In genomic region chr11:66051766-66052663, GRCh38 we compare ENCODE assay signal across 1 cellular context.
TF ChIP-seq lines count a peak whose summit lies in the region.

TSS of gene SF3B2 (plus strand) at chr11:66052364. CDS start at chr11:66052385, 21 bp downstream.

TF ChIP-seq in GM12878, 131 proteins besides CTCF, POLR2A, EP300 and RAD21 (continued from another document and continues in another):
- TF ChIP-seq, protein P1, sequence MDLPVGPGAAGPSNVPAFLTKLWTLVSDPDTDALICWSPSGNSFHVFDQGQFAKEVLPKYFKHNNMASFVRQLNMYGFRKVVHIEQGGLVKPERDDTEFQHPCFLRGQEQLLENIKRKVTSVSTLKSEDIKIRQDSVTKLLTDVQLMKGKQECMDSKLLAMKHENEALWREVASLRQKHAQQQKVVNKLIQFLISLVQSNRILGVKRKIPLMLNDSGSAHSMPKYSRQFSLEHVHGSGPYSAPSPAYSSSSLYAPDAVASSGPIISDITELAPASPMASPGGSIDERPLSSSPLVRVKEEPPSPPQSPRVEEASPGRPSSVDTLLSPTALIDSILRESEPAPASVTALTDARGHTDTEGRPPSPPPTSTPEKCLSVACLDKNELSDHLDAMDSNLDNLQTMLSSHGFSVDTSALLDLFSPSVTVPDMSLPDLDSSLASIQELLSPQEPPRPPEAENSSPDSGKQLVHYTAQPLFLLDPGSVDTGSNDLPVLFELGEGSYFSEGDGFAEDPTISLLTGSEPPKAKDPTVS (IDR thresholded peaks at IDR 0.05; ENCODE audit: low read depth, low read length) = peak; percentile 43; the same call in 1 of the 2 replicates
- TF ChIP-seq KDM1A (IDR thresholded peaks at IDR 0.05; ENCODE audit: borderline replicate concordance) (no peak), SMAD5 (IDR thresholded peaks at IDR 0.05; ENCODE audit: low read depth) (peak; percentile 81; the same call in 1 of the 2 replicates), ZNF592 (IDR thresholded peaks at IDR 0.05) (no peak), MTA3 (IDR thresholded peaks at IDR 0.05; ENCODE audit: borderline replicate concordance, low read length) (no peak), CBX3 (IDR thresholded peaks at IDR 0.05; ENCODE audit: borderline replicate concordance, low read depth) (no peak), RFX5 (IDR thresholded peaks at IDR 0.05; ENCODE audit: low read depth, low read length) (peak; percentile 23; the same call in 1 of the 2 replicates), ZBTB11 (CRISPR knock-in tag; IDR thresholded peaks at IDR 0.05) (no peak), ZNF384 (IDR thresholded peaks at IDR 0.05; ENCODE audit: borderline replicate concordance, low read depth, low read length) (no peak), GABPA (IDR thresholded peaks at IDR 0.05; ENCODE audit: low read depth) (peak; percentile 95), HDGF (IDR thresholded peaks at IDR 0.05) (peak; percentile 82; the same call in 1 of the 2 replicates), NRF1 (conservative IDR thresholded peaks at IDR 0.05; ENCODE audit: low read depth, low read length) (peak; percentile 51), HCFC1 (IDR thresholded peaks at IDR 0.05; ENCODE audit: low read length) (peak; percentile 96), NFYA (IDR thresholded peaks at IDR 0.05; ENCODE audit: borderline replicate concordance, low read depth, low read length) (no peak), JUNB (IDR thresholded peaks at IDR 0.05) (no peak), BACH1 (IDR thresholded peaks at IDR 0.05; ENCODE audit: borderline replicate concordance) (no peak), YY1 (IDR thresholded peaks at IDR 0.05; ENCODE audit: low read depth, low read length) (peak; percentile 98), FOXM1 (IDR thresholded peaks at IDR 0.05; ENCODE audit: low read depth, low read length) (no peak), ATF3 (IDR thresholded peaks at IDR 0.05; ENCODE audit: borderline replicate concordance, extremely low read depth, low read depth, low read length) (no peak), BRCA1 (IDR thresholded peaks at IDR 0.05; ENCODE audit: low read depth, low read length) (no peak), CHD1 (IDR thresholded peaks at IDR 0.05; ENCODE audit: low read depth, low read length) (no peak), SREBF2 (IDR thresholded peaks at IDR 0.05; ENCODE audit: low read length) (peak; percentile 65), RCOR1 (conservative IDR thresholded peaks at IDR 0.05; ENCODE audit: low read depth, low read length) (no peak), PAX8 (IDR thresholded peaks at IDR 0.05) (no peak), RELB (IDR thresholded peaks at IDR 0.05; ENCODE audit: low read depth) (peak; percentile 96), FOXK2 (IDR thresholded peaks at IDR 0.05) (no peak), SMARCA5 (IDR thresholded peaks at IDR 0.05) (no peak), RB1 (IDR thresholded peaks at IDR 0.05; ENCODE audit: borderline replicate concordance) (peak; percentile 81; the same call in 1 of the 2 replicates), TCF3 (IDR thresholded peaks at IDR 0.05; ENCODE audit: borderline replicate concordance, insufficient read depth, low read depth, low read length) (no peak), PAX5 (IDR thresholded peaks at IDR 0.05; ENCODE audit: borderline replicate concordance, low read depth, low read length) (no peak), MEF2B (IDR thresholded peaks at IDR 0.05; ENCODE audit: partially characterized antibody, poor library complexity, severe bottlenecking) (peak; percentile 82), HDAC2 (IDR thresholded peaks at IDR 0.05) (no peak), ZSCAN29 (IDR thresholded peaks at IDR 0.05) (no peak), CBX5 (IDR thresholded peaks at IDR 0.05; ENCODE audit: low read depth) (no peak), SUPT20H (IDR thresholded peaks at IDR 0.05; ENCODE audit: borderline replicate concordance, control insufficient read depth, low read depth, low read length) (no peak), EGR1 (IDR thresholded peaks at IDR 0.05; ENCODE audit: borderline replicate concordance in 1 of 2, low read depth in 2 of 2, low read length in 2 of 2) (peak; percentile 30 to 38; a peak in 2 of 3 replicates), SREBF1 (IDR thresholded peaks at IDR 0.05; ENCODE audit: low read length) (0 out of 2 replicates have a peak, but pooled peaks have one; percentile 15), DPF2 (IDR thresholded peaks at IDR 0.05) (peak; percentile 36), PKNOX1 (IDR thresholded peaks at IDR 0.05) (peak; percentile 58; the same call in 1 of the 2 replicates)
- TF ChIP-seq, protein P2, sequence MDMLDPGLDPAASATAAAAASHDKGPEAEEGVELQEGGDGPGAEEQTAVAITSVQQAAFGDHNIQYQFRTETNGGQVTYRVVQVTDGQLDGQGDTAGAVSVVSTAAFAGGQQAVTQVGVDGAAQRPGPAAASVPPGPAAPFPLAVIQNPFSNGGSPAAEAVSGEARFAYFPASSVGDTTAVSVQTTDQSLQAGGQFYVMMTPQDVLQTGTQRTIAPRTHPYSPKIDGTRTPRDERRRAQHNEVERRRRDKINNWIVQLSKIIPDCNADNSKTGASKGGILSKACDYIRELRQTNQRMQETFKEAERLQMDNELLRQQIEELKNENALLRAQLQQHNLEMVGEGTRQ (IDR thresholded peaks at IDR 0.05; ENCODE audit: borderline replicate concordance, low read depth, low read length) = no peak
- TF ChIP-seq, protein P3, sequence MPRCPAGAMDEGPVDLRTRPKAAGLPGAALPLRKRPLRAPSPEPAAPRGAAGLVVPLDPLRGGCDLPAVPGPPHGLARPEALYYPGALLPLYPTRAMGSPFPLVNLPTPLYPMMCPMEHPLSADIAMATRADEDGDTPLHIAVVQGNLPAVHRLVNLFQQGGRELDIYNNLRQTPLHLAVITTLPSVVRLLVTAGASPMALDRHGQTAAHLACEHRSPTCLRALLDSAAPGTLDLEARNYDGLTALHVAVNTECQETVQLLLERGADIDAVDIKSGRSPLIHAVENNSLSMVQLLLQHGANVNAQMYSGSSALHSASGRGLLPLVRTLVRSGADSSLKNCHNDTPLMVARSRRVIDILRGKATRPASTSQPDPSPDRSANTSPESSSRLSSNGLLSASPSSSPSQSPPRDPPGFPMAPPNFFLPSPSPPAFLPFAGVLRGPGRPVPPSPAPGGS (IDR thresholded peaks at IDR 0.05; ENCODE audit: borderline replicate concordance, insufficient read depth, low read depth, low read length, poor library complexity, severe bottlenecking) = no peak
- TF ChIP-seq, protein P4, sequence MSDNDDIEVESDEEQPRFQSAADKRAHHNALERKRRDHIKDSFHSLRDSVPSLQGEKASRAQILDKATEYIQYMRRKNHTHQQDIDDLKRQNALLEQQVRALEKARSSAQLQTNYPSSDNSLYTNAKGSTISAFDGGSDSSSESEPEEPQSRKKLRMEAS (IDR thresholded peaks at IDR 0.05; ENCODE audit: low read depth, low read length) = peak; percentile 70
- TF ChIP-seq, protein P5, sequence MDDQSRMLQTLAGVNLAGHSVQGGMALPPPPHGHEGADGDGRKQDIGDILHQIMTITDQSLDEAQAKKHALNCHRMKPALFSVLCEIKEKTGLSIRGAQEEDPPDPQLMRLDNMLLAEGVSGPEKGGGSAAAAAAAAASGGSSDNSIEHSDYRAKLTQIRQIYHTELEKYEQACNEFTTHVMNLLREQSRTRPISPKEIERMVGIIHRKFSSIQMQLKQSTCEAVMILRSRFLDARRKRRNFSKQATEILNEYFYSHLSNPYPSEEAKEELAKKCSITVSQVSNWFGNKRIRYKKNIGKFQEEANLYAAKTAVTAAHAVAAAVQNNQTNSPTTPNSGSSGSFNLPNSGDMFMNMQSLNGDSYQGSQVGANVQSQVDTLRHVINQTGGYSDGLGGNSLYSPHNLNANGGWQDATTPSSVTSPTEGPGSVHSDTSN (IDR thresholded peaks at IDR 0.05; ENCODE audit: insufficient replicate concordance, low read depth, low read length) = no peak
- TF ChIP-seq, protein P6, sequence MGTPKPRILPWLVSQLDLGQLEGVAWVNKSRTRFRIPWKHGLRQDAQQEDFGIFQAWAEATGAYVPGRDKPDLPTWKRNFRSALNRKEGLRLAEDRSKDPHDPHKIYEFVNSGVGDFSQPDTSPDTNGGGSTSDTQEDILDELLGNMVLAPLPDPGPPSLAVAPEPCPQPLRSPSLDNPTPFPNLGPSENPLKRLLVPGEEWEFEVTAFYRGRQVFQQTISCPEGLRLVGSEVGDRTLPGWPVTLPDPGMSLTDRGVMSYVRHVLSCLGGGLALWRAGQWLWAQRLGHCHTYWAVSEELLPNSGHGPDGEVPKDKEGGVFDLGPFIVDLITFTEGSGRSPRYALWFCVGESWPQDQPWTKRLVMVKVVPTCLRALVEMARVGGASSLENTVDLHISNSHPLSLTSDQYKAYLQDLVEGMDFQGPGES (IDR thresholded peaks at IDR 0.05) = peak; percentile 54; the same call in 1 of the 2 replicates
